8 cellular contexts compared by ENCODE assay signal in the genomic region with DNA sequence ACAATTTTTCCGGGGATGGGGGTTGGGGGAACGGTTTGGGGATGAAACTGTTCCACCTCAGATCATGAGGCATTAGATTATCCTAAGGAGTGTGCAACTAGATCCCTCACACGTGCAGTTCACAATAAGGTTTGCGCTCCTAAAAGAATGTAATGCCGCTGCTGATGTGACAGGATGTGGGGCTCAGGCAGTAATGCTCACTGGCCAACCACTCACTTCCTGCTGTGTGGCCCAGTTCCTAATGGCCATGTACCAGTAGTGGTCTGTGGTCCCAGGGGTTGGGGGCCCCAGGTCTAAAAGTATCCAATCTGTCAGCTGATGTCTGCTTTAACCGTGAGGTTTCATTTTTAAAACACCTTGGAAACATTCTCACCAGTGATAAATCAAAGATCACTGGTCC. TPM values are rescaled to one million over a fixed set of nuclear protein-coding genes. Genes with fewer than 3 reads are reported as not detected.
A peak's percentile ranks its signal among the peaks of the same experiment; 100 is the strongest.
DNase-seq lines count a peak whose midpoint lies in the region; ATAC-seq, FAIRE-seq and TF ChIP-seq lines count a peak whose summit lies in the region.

No MANE protein-coding gene starts in this region.

- H4K20me1 ChIP-seq in MM.1S (ENCODE audit: insufficient read depth, low read length), result no peaks in the 10 kb centered on the region

- H3K9me3 ChIP-seq in MM.1S (replicated peaks; ENCODE audit: insufficient read depth, low read length) (no peaks in the 10 kb centered on the region), psoas muscle (no peaks in the 10 kb centered on the region)

- no peak for FAIRE-seq in frontal cortex (lab: Jason Lieb, UNC)

- peaks cover 13% of the 10 kb centered on the region for H3K79me2 ChIP-seq in MM.1S (ENCODE audit: low read length)

- peak overlapping the region; percentile 100; the same call in 1 of the 2 replicates for H3K4me2 ChIP-seq in MM.1S (ENCODE audit: low read depth, low read length)

- no peak overlapping the region for H2AFZ ChIP-seq in MM.1S (ENCODE audit: low read length)

- H3K4me3 ChIP-seq in GM12864 (ENCODE audit: low read depth, low read length) (peak overlapping the region; percentile 4), MM.1S (ENCODE audit: low read length) (no peak overlapping the region), coronary artery (peak overlapping the region; percentile 84), psoas muscle (peak overlapping the region; percentile 79)

- ATAC-seq in psoas muscle (no peak), GM21825 (IDR thresholded peaks at IDR 0.05; ENCODE audit: unreplicated experiment) (no peak)

- H3K36me3 ChIP-seq in MM.1S (replicated peaks; ENCODE audit: insufficient read depth, low read length) (no peaks in the 10 kb centered on the region), psoas muscle (ENCODE audit: insufficient read depth in 1 of 2, low read depth in 1 of 2) (peaks cover 0 to 9% of the 10 kb centered on the region in 2 donors)

- intact Hi-C loops in psoas muscle (cut with DNase I), result no loop called here

- H3K9me2 ChIP-seq in MM.1S (replicated peaks; ENCODE audit: insufficient read depth, low read length), result no peaks in the 10 kb centered on the region

- TF ChIP-seq CTCF in GM12864 (IDR thresholded peaks at IDR 0.05; ENCODE audit: low read depth, low read length, missing control alignments), result no peak
- no peak for TF ChIP-seq CTCF in MM.1S (IDR thresholded peaks at IDR 0.05; ENCODE audit: low read length)
- no peak for TF ChIP-seq CTCF in coronary artery (IDR thresholded peaks at IDR 0.05)
- no peak for TF ChIP-seq CTCF in psoas muscle (IDR thresholded peaks at IDR 0.05)

- H3F3A ChIP-seq in MM.1S (ENCODE audit: insufficient read depth, low read length), result peaks cover 27% of the 10 kb centered on the region; the same call in 1 of the 2 replicates

- H3K27me3 ChIP-seq in MM.1S (replicated peaks; ENCODE audit: insufficient read depth, low read length) (no peaks in the 10 kb centered on the region), psoas muscle (ENCODE audit: insufficient read depth in 3 of 3, low read length in 2 of 3) (no peaks in the 10 kb centered on the region)

- no peak for DNase-seq in GM12864 (ENCODE audit: low read depth)
- no peak for DNase-seq in MM.1S
- DNase-seq in coronary artery (ENCODE audit: low spot score), result no peak
- DNase-seq in psoas muscle, result no peak
- DNase-seq in frontal cortex (ENCODE audit: low spot score in 2 of 2), result no peak
- DNase-seq in NCI-H1048 (lab: John Stamatoyannopoulos, UW), result no peak
- DNase-seq in NCI-H2227 treated with DMSO at 0.1 percent for 48 hours (lab: John Stamatoyannopoulos, UW), result no peak

- 59 to 69% (median 69%) methylated on average over 6 of the region's 6 CpGs for WGBS in psoas muscle, 3 donors

- H3K27ac ChIP-seq in MM.1S (ENCODE audit: low read length) (no peak overlapping the region; the same call in 1 of the 2 replicates), coronary artery (peak overlapping the region; percentile 68 to 94), psoas muscle (peak overlapping the region; percentile 95)

- H3K4me1 ChIP-seq in MM.1S (ENCODE audit: low read length) (peaks cover 18% of the 10 kb centered on the region), psoas muscle (peaks cover 31% of the 10 kb centered on the region)

- H3K9ac ChIP-seq in MM.1S (ENCODE audit: low read length), result no peak overlapping the region

RNA-seq across cellular contexts. Expression of a gene that starts 2.2 kb away (rescaled TPM):
- total RNA-seq in psoas muscle (10 to 100 TPM; 15.4 to 22.7 (median 18.8) TPM), frontal cortex (6.9 TPM)
- polyA plus RNA-seq in psoas muscle, result 10 to 100 TPM; 15.3 to 19.8 (median 15.9) TPM

RNA-seq across cellular contexts. Expression of a gene that starts 51.1 kb away (rescaled TPM):
- total RNA-seq in psoas muscle (10 to 100 TPM; 36.6 to 48.6 (median 41.0) TPM), frontal cortex (93.3 TPM)
- polyA plus RNA-seq in psoas muscle, result 10 to 100 TPM; 15.5 to 35.7 (median 22.6) TPM
